ENCODE assay signal across 1 cellular context in genomic region chr1:205423248-205423647, GRCh38.
TF ChIP-seq lines count a peak whose summit lies in the region.

No MANE protein-coding gene starts in this region.

TF ChIP-seq in HCT116, 20 proteins besides CTCF, POLR2A, EP300 and RAD21 (continued from another document):
- TF ChIP-seq SRF (IDR thresholded peaks at IDR 0.05; ENCODE audit: low read depth) (no peak), POLR2AphosphoS5 (IDR thresholded peaks at IDR 0.05; ENCODE audit: low read depth, low read length) (no peak), TCF7L2 (IDR thresholded peaks at IDR 0.05; ENCODE audit: borderline replicate concordance, extremely low read depth, insufficient read depth, insufficient read length) (no peak), EZH2phosphoT487 (IDR thresholded peaks at IDR 0.05; ENCODE audit: borderline replicate concordance) (no peak), EZH2 (IDR thresholded peaks at IDR 0.05) (no peak)
